In genomic region chr11:125902927-125903752, GRCh38 we compare ENCODE assay signal across 8 cellular contexts. TPM values are rescaled to one million over a fixed set of nuclear protein-coding genes. Genes with fewer than 3 reads are reported as not detected.
DNase-seq lines count a peak whose midpoint lies in the region; ATAC-seq and TF ChIP-seq lines count a peak whose summit lies in the region.

Gene PUS3, minus strand, starts transcription at chr11:125903206. Its CDS starts 6,922 bp downstream, at chr11:125896284.

- H3K4me3 ChIP-seq in DOHH2 (ENCODE audit: low read length) = peak within 1 kb of the TSS; percentile 94
- peak within 1 kb of the TSS; percentile 98 for H3K4me3 ChIP-seq in GM23248

- H3K9me2 ChIP-seq in DOHH2 (replicated peaks; ENCODE audit: control insufficient read depth, low read length) (no peaks in the 10 kb centered on the region), GM23248 (ENCODE audit: insufficient read depth) (no peaks in the 10 kb centered on the region)

- DNase-seq in GM23248 (peak; percentile 95), Kasumi-1 (lab: John Stamatoyannopoulos, UW) (peak; percentile 86 to 91), RPMI7951 (ENCODE audit: low read depth) (peak; percentile 81), fibroblast of gingiva (ENCODE audit: low read depth) (peak; percentile 75), naive B cell (peak; percentile 81)
- DNase-seq in activated T-helper 1 cell treated with anti-CD3 and anti-CD28 coated beads, Interleukin-12 subunit alpha, Interleukin-12 subunit beta, Interleukin-2, Interleukin-4 antibody, amounts not matched to agents 30 ng/mL and 10 ng/mL and 1 ng/mL, durations not matched to agents 14 hours and 24 hours and 36 hours (ENCODE audit: low spot score) = peak; percentile 85

- H3F3A ChIP-seq in DOHH2 (ENCODE audit: control insufficient read depth, insufficient read depth) (no peaks in the 10 kb centered on the region), GM23248 (ENCODE audit: insufficient read depth) (peaks cover 15% of the 10 kb centered on the region; the same call in 1 of the 2 replicates)

- H3K4me1 ChIP-seq in DOHH2 (ENCODE audit: control insufficient read depth, low read length) (peaks cover 13% of the 10 kb centered on the region), GM23248 (ENCODE audit: insufficient read depth) (peaks cover 3% of the 10 kb centered on the region; the same call in 1 of the 2 replicates)

- peaks cover 34% of the 10 kb centered on the region for H3K27me3 Mint-ChIP-seq in activated T-helper 1 cell treated with anti-CD3 and anti-CD28 coated beads, Interleukin-12 subunit alpha, Interleukin-12 subunit beta, Interleukin-2, Interleukin-4 antibody, amounts not matched to agents 30 ng/mL and 10 ng/mL and 1 ng/mL, durations not matched to agents 14 hours and 24 hours and 36 hours (ENCODE audit: insufficient read depth)
- peaks cover 23 to 27% (median 24%) of the 10 kb centered on the region in 3 donors for H3K27me3 Mint-ChIP-seq in naive B cell
- H3K27me3 Mint-ChIP-seq in stimulated activated memory B cell treated with anti-CD40 and anti-IgM and Interleukin-4, amounts not matched to agents 10 μg/mL and 1 μg/mL and 100 μg/mL, for 72 hours = peaks cover 30% of the 10 kb centered on the region

- peaks cover 30% of the 10 kb centered on the region for H3K36me3 Mint-ChIP-seq in activated T-helper 1 cell treated with anti-CD3 and anti-CD28 coated beads, Interleukin-12 subunit alpha, Interleukin-12 subunit beta, Interleukin-2, Interleukin-4 antibody, amounts not matched to agents 30 ng/mL and 10 ng/mL and 1 ng/mL, durations not matched to agents 14 hours and 24 hours and 36 hours (ENCODE audit: low read depth)
- no peaks in the 10 kb centered on the region for H3K36me3 Mint-ChIP-seq in naive B cell
- H3K36me3 Mint-ChIP-seq in stimulated activated memory B cell treated with anti-CD40 and anti-IgM and Interleukin-4, amounts not matched to agents 10 μg/mL and 1 μg/mL and 100 μg/mL, for 72 hours = peaks cover 15% of the 10 kb centered on the region

- H3K9me3 Mint-ChIP-seq in activated T-helper 1 cell treated with anti-CD3 and anti-CD28 coated beads, Interleukin-12 subunit alpha, Interleukin-12 subunit beta, Interleukin-2, Interleukin-4 antibody, amounts not matched to agents 30 ng/mL and 10 ng/mL and 1 ng/mL, durations not matched to agents 14 hours and 24 hours and 36 hours = no peaks in the 10 kb centered on the region
- peaks cover 0 to 6% (median 0%) of the 10 kb centered on the region in 7 donors for H3K9me3 Mint-ChIP-seq in naive B cell
- no peaks in the 10 kb centered on the region for H3K9me3 Mint-ChIP-seq in stimulated activated memory B cell treated with anti-CD40 and anti-IgM and Interleukin-4, amounts not matched to agents 10 μg/mL and 1 μg/mL and 100 μg/mL, for 72 hours

- H4K20me1 ChIP-seq in DOHH2 (ENCODE audit: control insufficient read depth, insufficient read depth, low read depth, low read length) (no peaks in the 10 kb centered on the region; the same call in 1 of the 2 replicates), GM23248 (ENCODE audit: insufficient read depth) (no peaks in the 10 kb centered on the region)

- WGBS in GM23248 (ENCODE audit: low coverage in 1 of 2, low lambda C conversion rate in 2 of 2, missing lambda C conversion rate in 2 of 2), 2 experiments = 1 to 3% methylated on average over 31 of the region's 31 CpGs

- peak within 1 kb of the TSS; percentile 80 for H3K9ac ChIP-seq in GM23248

- ATAC-seq in naive B cell (ENCODE audit: low read depth in 2 of 2) = peak; percentile 95
- ATAC-seq in stimulated activated memory B cell treated with anti-CD40 and anti-IgM and Interleukin-4, amounts not matched to agents 10 μg/mL and 1 μg/mL and 100 μg/mL, for 72 hours = peak; percentile 92

- intact Hi-C loops in activated T-helper 1 cell treated with anti-CD3 and anti-CD28 coated beads, Interleukin-12 subunit alpha, Interleukin-12 subunit beta, Interleukin-2, Interleukin-4 antibody, amounts not matched to agents 30 ng/mL and 10 ng/mL and 1 ng/mL, durations not matched to agents 14 hours and 24 hours and 36 hours (cut with micrococcal nuclease) = loop anchor here (1.0 to 5.0 kb wide), 11 partner anchors 16 to 949 kb away; partner anchors contain the start of genes CCDC15, CHEK1, DCPS and EI24

- no peaks in the 10 kb centered on the region for H3K9me3 ChIP-seq in DOHH2 (ENCODE audit: control insufficient read depth, insufficient read depth, low read length)
- no peaks in the 10 kb centered on the region for H3K9me3 ChIP-seq in GM23248 (ENCODE audit: low read depth)

- peak within 1 kb of the TSS; percentile 98 for H3K4me3 Mint-ChIP-seq in activated T-helper 1 cell treated with anti-CD3 and anti-CD28 coated beads, Interleukin-12 subunit alpha, Interleukin-12 subunit beta, Interleukin-2, Interleukin-4 antibody, amounts not matched to agents 30 ng/mL and 10 ng/mL and 1 ng/mL, durations not matched to agents 14 hours and 24 hours and 36 hours
- H3K4me3 Mint-ChIP-seq in naive B cell = peak within 1 kb of the TSS; percentile 91 to 98 (median 96)
- peak within 1 kb of the TSS; percentile 97 for H3K4me3 Mint-ChIP-seq in stimulated activated memory B cell treated with anti-CD40 and anti-IgM and Interleukin-4, amounts not matched to agents 10 μg/mL and 1 μg/mL and 100 μg/mL, for 72 hours

- H3K36me3 ChIP-seq in DOHH2 (ENCODE audit: control insufficient read depth, low read length) = peaks cover 26% of the 10 kb centered on the region
- H3K36me3 ChIP-seq in GM23248 (ENCODE audit: low read depth) = peaks cover 11% of the 10 kb centered on the region

- H2AFZ ChIP-seq in GM23248 = peak within 1 kb of the TSS; percentile 98

- no peaks in the 10 kb centered on the region for H3K27me3 ChIP-seq in DOHH2 (ENCODE audit: control insufficient read depth, low read length)
- peaks cover 33% of the 10 kb centered on the region for H3K27me3 ChIP-seq in GM23248 (replicated peaks; ENCODE audit: insufficient read depth)

- H3K4me2 ChIP-seq in DOHH2 (ENCODE audit: low read length) (peak within 1 kb of the TSS; percentile 73), GM23248 (ENCODE audit: unreplicated experiment) (peak within 1 kb of the TSS; percentile 90)

- H3K79me2 ChIP-seq in DOHH2 (ENCODE audit: control insufficient read depth, low read length) = peaks cover 40% of the 10 kb centered on the region
- peaks cover 37% of the 10 kb centered on the region for H3K79me2 ChIP-seq in GM23248 (ENCODE audit: insufficient read depth)

- no peak within 1 kb of the TSS for H3K27ac ChIP-seq in DOHH2 (ENCODE audit: low read depth, low read length)
- H3K27ac ChIP-seq in GM23248 = peak within 1 kb of the TSS; percentile 40

- no peak for TF ChIP-seq CTCF in DOHH2 (IDR thresholded peaks at IDR 0.05; ENCODE audit: low read depth, low read length, poor library complexity, severe bottlenecking)

- peaks cover 28% of the 10 kb centered on the region for H3K4me1 Mint-ChIP-seq in activated T-helper 1 cell treated with anti-CD3 and anti-CD28 coated beads, Interleukin-12 subunit alpha, Interleukin-12 subunit beta, Interleukin-2, Interleukin-4 antibody, amounts not matched to agents 30 ng/mL and 10 ng/mL and 1 ng/mL, durations not matched to agents 14 hours and 24 hours and 36 hours (ENCODE audit: low read depth)
- H3K4me1 Mint-ChIP-seq in naive B cell = peaks cover 15 to 27% (median 22%) of the 10 kb centered on the region in 3 donors
- peaks cover 17% of the 10 kb centered on the region for H3K4me1 Mint-ChIP-seq in stimulated activated memory B cell treated with anti-CD40 and anti-IgM and Interleukin-4, amounts not matched to agents 10 μg/mL and 1 μg/mL and 100 μg/mL, for 72 hours

- H3K27ac Mint-ChIP-seq in activated T-helper 1 cell treated with anti-CD3 and anti-CD28 coated beads, Interleukin-12 subunit alpha, Interleukin-12 subunit beta, Interleukin-2, Interleukin-4 antibody, amounts not matched to agents 30 ng/mL and 10 ng/mL and 1 ng/mL, durations not matched to agents 14 hours and 24 hours and 36 hours = peak within 1 kb of the TSS; percentile 88
- H3K27ac Mint-ChIP-seq in naive B cell = peak within 1 kb of the TSS; percentile 86 to 96 (median 91)
- peak within 1 kb of the TSS; percentile 89 for H3K27ac Mint-ChIP-seq in stimulated activated memory B cell treated with anti-CD40 and anti-IgM and Interleukin-4, amounts not matched to agents 10 μg/mL and 1 μg/mL and 100 μg/mL, for 72 hours

- in situ Hi-C loops in GM23248 (cut with MboI) = no loop called here

RNA-seq across cellular contexts. Expression of gene PUS3, which starts in this region (rescaled TPM):
- 8.3 and 11.8 TPM in 2 replicates for total RNA-seq in GM23248 (2014; rRNA removed; shearing (Covaris generic))
- polyA plus RNA-seq in GM23248 (2016; fragmentation: Nextera tagmentation; extraction: Ambion mirVana) (8.4 and 10.7 TPM in 2 replicates), naive B cell (ENCODE audit: low read depth in 6 of 6) (10 to 100 TPM in 2 of 6 donors, 1 to 10 TPM in 4; 6.2 to 12.1 (median 7.9) TPM)
- 11.5 and 12.1 TPM in 2 replicates for total RNA-seq in RPMI7951 (2014; rRNA removed; shearing (Covaris generic))
- total RNA-seq in activated T-helper 1 cell treated with anti-CD3 and anti-CD28 coated beads, Interleukin-12 subunit alpha, Interleukin-12 subunit beta, Interleukin-2, Interleukin-4 antibody, amounts not matched to agents 30 ng/mL and 10 ng/mL and 1 ng/mL, durations not matched to agents 14 hours and 24 hours and 36 hours = 16.5 and 23.6 TPM in 2 replicates
